35 cellular contexts compared by ENCODE assay signal in the genomic region with DNA sequence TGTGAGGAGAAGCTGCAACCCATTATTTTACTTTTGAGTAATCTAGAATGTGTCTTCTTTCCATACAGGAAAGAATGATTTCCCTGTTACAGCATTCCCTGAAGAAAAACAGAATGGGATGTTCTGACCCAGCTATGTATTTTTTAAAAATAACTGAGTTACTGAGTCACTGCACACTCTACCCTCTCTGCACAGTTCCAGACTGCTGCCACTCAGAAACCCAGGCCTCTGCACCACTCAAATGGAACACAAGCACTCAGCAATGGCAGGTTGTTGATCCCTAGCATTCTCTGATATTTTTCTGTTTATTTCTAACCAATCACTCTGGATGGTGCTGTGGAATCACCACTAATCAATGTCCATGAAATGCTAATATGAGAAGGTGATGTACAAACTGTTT.
"Had no signal": no experiment of that assay in that cellular context is flagged by ENCODE, and none has a peak within 500 bp of the region (broad histone marks: within the 10 kb centered on the region; RNA-seq: fewer than 3 reads in every experiment).

No MANE protein-coding gene starts in this region.

- H3K27me3 Mint-ChIP-seq: activated CD4-positive, alpha-beta memory T cell treated with anti-CD3 and anti-CD28 coated beads, Interleukin-2, amount 10 ng/mL, durations not matched to agents 7 days and 5 days; activated CD8-positive, alpha-beta memory T cell treated with anti-CD3 and anti-CD28 coated beads, Interleukin-2, amount 10 ng/mL, durations not matched to agents 7 days and 5 days; activated naive CD4-positive, alpha-beta T cell treated with anti-CD3 and anti-CD28 coated beads, Interleukin-2, amount 10 ng/mL, durations not matched to agents 7 days and 5 days; activated naive CD8-positive, alpha-beta T cell; activated naive CD8-positive, alpha-beta T cell treated with anti-CD3 and anti-CD28 coated beads, Interleukin-2, amount 50 U/mL, for 24 hours had no signal

- H3K4me3 Mint-ChIP-seq: activated CD4-positive, alpha-beta memory T cell treated with anti-CD3 and anti-CD28 coated beads, Interleukin-2, amount 10 ng/mL, durations not matched to agents 7 days and 5 days; activated CD8-positive, alpha-beta memory T cell treated with anti-CD3 and anti-CD28 coated beads, Interleukin-2, amount 10 ng/mL, durations not matched to agents 7 days and 5 days; activated naive CD4-positive, alpha-beta T cell treated with anti-CD3 and anti-CD28 coated beads, Interleukin-2, amount 10 ng/mL, durations not matched to agents 7 days and 5 days; activated naive CD8-positive, alpha-beta T cell; activated naive CD8-positive, alpha-beta T cell treated with anti-CD3 and anti-CD28 coated beads, Interleukin-2, amount 50 U/mL, for 24 hours had no signal

- H3K36me3 Mint-ChIP-seq: activated CD8-positive, alpha-beta memory T cell treated with anti-CD3 and anti-CD28 coated beads, Interleukin-2, amount 10 ng/mL, durations not matched to agents 7 days and 5 days; activated naive CD4-positive, alpha-beta T cell treated with anti-CD3 and anti-CD28 coated beads, Interleukin-2, amount 10 ng/mL, durations not matched to agents 7 days and 5 days; activated naive CD8-positive, alpha-beta T cell had no signal

- H3K4me1 Mint-ChIP-seq: activated CD4-positive, alpha-beta memory T cell treated with anti-CD3 and anti-CD28 coated beads, Interleukin-2, amount 10 ng/mL, durations not matched to agents 7 days and 5 days; activated CD8-positive, alpha-beta memory T cell treated with anti-CD3 and anti-CD28 coated beads, Interleukin-2, amount 10 ng/mL, durations not matched to agents 7 days and 5 days; activated naive CD4-positive, alpha-beta T cell treated with anti-CD3 and anti-CD28 coated beads, Interleukin-2, amount 10 ng/mL, durations not matched to agents 7 days and 5 days; activated naive CD8-positive, alpha-beta T cell treated with anti-CD3 and anti-CD28 coated beads, Interleukin-2, amount 50 U/mL, for 24 hours had no signal

- H3K27me3 ChIP-seq: brain microvascular endothelial cell had no signal

- H3K27ac Mint-ChIP-seq: activated CD4-positive, alpha-beta memory T cell treated with anti-CD3 and anti-CD28 coated beads, Interleukin-2, amount 10 ng/mL, durations not matched to agents 7 days and 5 days; activated CD8-positive, alpha-beta memory T cell treated with anti-CD3 and anti-CD28 coated beads, Interleukin-2, amount 10 ng/mL, durations not matched to agents 7 days and 5 days; activated naive CD4-positive, alpha-beta T cell treated with anti-CD3 and anti-CD28 coated beads, Interleukin-2, amount 10 ng/mL, durations not matched to agents 7 days and 5 days; activated naive CD8-positive, alpha-beta T cell; activated naive CD8-positive, alpha-beta T cell treated with anti-CD3 and anti-CD28 coated beads, Interleukin-2, amount 50 U/mL, for 24 hours had no signal

- H3K27ac ChIP-seq: brain microvascular endothelial cell, PC-9, RWPE1, WERI-Rb-1 had no signal

- H3K9me3 Mint-ChIP-seq: activated CD4-positive, alpha-beta memory T cell treated with anti-CD3 and anti-CD28 coated beads, Interleukin-2, amount 10 ng/mL, durations not matched to agents 7 days and 5 days; activated naive CD4-positive, alpha-beta T cell treated with anti-CD3 and anti-CD28 coated beads, Interleukin-2, amount 10 ng/mL, durations not matched to agents 7 days and 5 days had no signal

- H3K36me3 ChIP-seq: brain microvascular endothelial cell, WERI-Rb-1 had no signal

- DNase-seq: activated CD4-positive, alpha-beta memory T cell treated with anti-CD3 and anti-CD28 coated beads, Interleukin-2, amount 10 ng/mL, durations not matched to agents 7 days and 5 days; activated CD4-positive, alpha-beta T cell treated with anti-CD3 and anti-CD28 coated beads for 1 hour; activated CD4-positive, alpha-beta T cell treated with anti-CD3 and anti-CD28 coated beads for 48 hours; activated CD4-positive, CD25-positive, alpha-beta regulatory T cell; activated CD8-positive, alpha-beta memory T cell treated with anti-CD3 and anti-CD28 coated beads for 24 hours; activated CD8-positive, alpha-beta memory T cell treated with anti-CD3 and anti-CD28 coated beads, Interleukin-2, amount 10 ng/mL, durations not matched to agents 7 days and 5 days; activated CD8-positive, alpha-beta memory T cell treated with anti-CD3 and anti-CD28 coated beads, Interleukin-2, amount 50 U/mL, for 48 hours; activated effector memory CD4-positive, alpha-beta T cell treated with Interleukin-2 at 50 U/mL for 16 hours; activated naive CD4-positive, alpha-beta T cell treated with anti-CD3 and anti-CD28 coated beads, Interleukin-2, amount 10 ng/mL, durations not matched to agents 7 days and 5 days; activated naive CD8-positive, alpha-beta T cell treated with anti-CD3 and anti-CD28 coated beads, Interleukin-2, amount 50 U/mL, for 24 hours; activated T-cell treated with anti-CD3 and anti-CD28 coated beads, Interleukin-2, amount 50 U/mL, for 48 hours; anterior cingulate cortex; brain microvascular endothelial cell; Karpas-422; KBM-7; MM.1S; NCI-H1092 treated with DMSO at 0.1 percent for 48 hours; NCI-H1417; NCI-H146; NCI-H187; NCI-H2029 treated with DMSO at 0.1 percent for 48 hours; NCI-H2107; NCI-H2171; NCI-H510A; NCI-H526; NCI-H748 treated with DMSO at 0.1 percent for 48 hours; NK-92 treated with Interleukin-12 subunit alpha and Interleukin-12 subunit beta, amount 100 ng/mL, for 24 hours; PC-9; SW 1271; T-helper 1 cell; T-helper 2 cell; T-helper 9 cell; WERI-Rb-1 had no signal

- H3K4me3 ChIP-seq: PC-9 had no signal
